ENCODE assay signal across 18 cellular contexts in genomic region chr1:176903474-176903873, GRCh38.
DNase-seq lines count a peak whose midpoint lies in the region; ATAC-seq and TF ChIP-seq lines count a peak whose summit lies in the region.
"Had no signal": no experiment of that assay in that cellular context is flagged by ENCODE, and none has a peak within 500 bp of the region (broad histone marks: within the 10 kb centered on the region; RNA-seq: fewer than 3 reads in every experiment).

No MANE protein-coding gene starts in this region.

- peaks cover 1 to 12% of the 10 kb centered on the region in 2 donors for H3K4me1 ChIP-seq in lung (ENCODE audit: control insufficient read depth in 2 of 2, insufficient read depth in 2 of 2, low read length in 2 of 2)
- H3K4me1 ChIP-seq: sigmoid colon had no signal

- H3K27ac ChIP-seq in dorsolateral prefrontal cortex (peak overlapping the region in 33 of 59 donors; percentile 13 to 76 (median 52)), lung (ENCODE audit: low read depth in 1 of 2, low read length in 1 of 2) (no peak overlapping the region)
- H3K27ac ChIP-seq: esophagus muscularis mucosa, heart right ventricle, sigmoid colon had no signal

- intact Hi-C loops in dorsolateral prefrontal cortex (cut with DNase I) = no loop called here

- H3K27me3 ChIP-seq in dorsolateral prefrontal cortex (no peaks in the 10 kb centered on the region), lung (ENCODE audit: control insufficient read depth, insufficient read depth) (no peaks in the 10 kb centered on the region)

- H3K4me3 ChIP-seq in AG10803 (ENCODE audit: low read length) (no peak overlapping the region), dorsolateral prefrontal cortex (no peak overlapping the region), lung (no peak overlapping the region)
- H3K4me3 ChIP-seq: esophagus muscularis mucosa, sigmoid colon had no signal

- TF ChIP-seq CTCF in AG10803 (conservative IDR thresholded peaks at IDR 0.05; ENCODE audit: low read length) (no peak), dorsolateral prefrontal cortex (IDR thresholded peaks at IDR 0.05 in 54 of 56, conservative IDR thresholded peaks at IDR 0.05 in 2 of 56; ENCODE audit: low read depth in 1 of 56, partially characterized antibody in 56 of 56) (no peak), lung (IDR thresholded peaks at IDR 0.05; ENCODE audit: control extremely low read depth, extremely low read depth) (no peak)

- no peaks in the 10 kb centered on the region for H3K9me3 ChIP-seq in lung (ENCODE audit: control insufficient read depth in 2 of 2, insufficient read depth in 1 of 2, low read length in 1 of 2)
- H3K9me3 ChIP-seq: esophagus muscularis mucosa, heart right ventricle, sigmoid colon had no signal

- ATAC-seq in lung (ENCODE audit: insufficient read depth, low FRiP score) = peak; percentile 43
- no peak for ATAC-seq in HG03565 (IDR thresholded peaks at IDR 0.05; ENCODE audit: unreplicated experiment)
- ATAC-seq: left colon had no signal

- DNase-seq in AG10803 (ENCODE audit: low read depth) = peak; percentile 2
- DNase-seq in M059J (ENCODE audit: low read depth) = peak; percentile 24
- no peak for DNase-seq in dorsolateral prefrontal cortex
- no peak for DNase-seq in lung (ENCODE audit: low spot score)
- no peak for DNase-seq in cerebellum (ENCODE audit: low spot score)
- no peak for DNase-seq in SHP77 (lab: John Stamatoyannopoulos, UW)
- no peak for DNase-seq in iPS-NIHi11 (ENCODE audit: low spot score)
- DNase-seq: activated CD4-positive, alpha-beta T cell treated with anti-CD3 and anti-CD28 coated beads, Interleukin-2, amount 50 U/mL, for 1 hour; activated naive CD4-positive, alpha-beta T cell treated with anti-CD3 and anti-CD28 coated beads for 36 hours; COR-L47; heart right ventricle; KBM-7; left colon; NCI-H1048; NCI-H69; sigmoid colon had no signal

- no peaks in the 10 kb centered on the region for H3K36me3 ChIP-seq in lung (ENCODE audit: control insufficient read depth in 2 of 2, insufficient read depth in 2 of 2, low read length in 2 of 2)
- H3K36me3 ChIP-seq: esophagus muscularis mucosa, heart right ventricle, sigmoid colon had no signal

- 53 to 73% methylated on average over 4 of the region's 4 CpGs for WGBS in lung, 2 donors

Comparison
In these comparisons a context has a peak if more than half of its experiments do, and no peak if none do; other contexts are left out.
1. DNase-seq: peak in AG10803 (single experiment) and M059J (single experiment); none in dorsolateral prefrontal cortex (0 of 10), lung (single experiment), cerebellum (single experiment), SHP77 (0 of 2) and iPS-NIHi11 (single experiment).
2. H3K27ac ChIP-seq: peak in dorsolateral prefrontal cortex (33 of 59); none in lung (0 of 2).